In genomic region chr6:35449287-35449881, GRCh38 we compare ENCODE assay signal across 8 cellular contexts.
DNase-seq lines count a peak whose midpoint lies in the region; ATAC-seq and TF ChIP-seq lines count a peak whose summit lies in the region.

No MANE protein-coding gene starts in this region.

- TF ChIP-seq CTCF in astrocyte of the spinal cord (IDR thresholded peaks at IDR 0.05; ENCODE audit: low read depth, low read length), result peak; percentile 53

- DNase-seq in AML-193 (lab: John Stamatoyannopoulos, UW), result peak; percentile 92 to 93
- peak; percentile 80 for DNase-seq in MV-4-11 (lab: John Stamatoyannopoulos, UW)
- DNase-seq in RKO (ENCODE audit: low spot score), result peak; percentile 89
- DNase-seq in astrocyte of the spinal cord (ENCODE audit: low read depth, low spot score), result peak; percentile 69
- DNase-seq in iPS-NIHi11 (ENCODE audit: low spot score), result peak; percentile 96
- DNase-seq in stimulated activated CD4-positive, alpha-beta T cell treated with anti-CD3 and anti-CD28 coated beads, Interleukin-15, amount 100 ng/mL, for 24 hours, result peak; percentile 44

- in situ Hi-C loops in astrocyte of the spinal cord (cut with HindIII; ENCODE audit: low sequenced_read_pairs), result no loop called here

- H3K4me3 ChIP-seq in astrocyte of the spinal cord (ENCODE audit: low read depth, low read length), result no peak overlapping the region

- ATAC-seq in GM18873 (IDR thresholded peaks at IDR 0.05; ENCODE audit: low FRiP score, unreplicated experiment) (peak; percentile 40), HG03457 (IDR thresholded peaks at IDR 0.05; ENCODE audit: unreplicated experiment) (no peak)

Comparison
In these comparisons a context has a peak if more than half of its experiments do, and no peak if none do; other contexts are left out.
1. DNase-seq: peak in every context shown above with its lines; median percentile 96 in iPS-NIHi11; 92 in AML-193; 89 in RKO; 80 in MV-4-11; 69 in astrocyte of the spinal cord; 44 in stimulated activated CD4-positive, alpha-beta T cell treated with anti-CD3 and anti-CD28 coated beads, Interleukin-15, amount 100 ng/mL, for 24 hours.